ENCODE assay signal across 3 cellular contexts in genomic region chr20:45901332-45901731, GRCh38. TPM values are rescaled to one million over a fixed set of nuclear protein-coding genes. Genes with fewer than 3 reads are reported as not detected.
"Had no signal": no experiment of that assay in that cellular context is flagged by ENCODE, and none has a peak within 500 bp of the region (broad histone marks: within the 10 kb centered on the region; RNA-seq: fewer than 3 reads in every experiment).

No MANE protein-coding gene starts in this region.

RNA-seq across cellular contexts. Expression of gene PLTP, which starts 10.6 kb away (rescaled TPM):
- polyA plus RNA-seq: naive thymus-derived CD4-positive, alpha-beta T cell had no signal

RNA-seq across cellular contexts. Expression of gene SPATA25, which starts 13.9 kb away (rescaled TPM):
- polyA plus RNA-seq: immature natural killer cell; keratinocyte; naive thymus-derived CD4-positive, alpha-beta T cell had no signal
